In genomic region chr22:40818747-40819662, GRCh38 we compare ENCODE assay signal across 8 cellular contexts. TPM values are rescaled to one million over a fixed set of nuclear protein-coding genes. Genes with fewer than 3 reads are reported as not detected.
DNase-seq lines count a peak whose midpoint lies in the region.

Gene SLC25A17, minus strand, starts transcription at chr22:40819346. Its CDS starts 98 bp downstream, at chr22:40819248.

- no peaks in the 10 kb centered on the region for H3K27me3 ChIP-seq in H7 (ENCODE audit: control insufficient read depth, insufficient read depth, low read length)

- no peaks in the 10 kb centered on the region; the same call in 1 of the 2 replicates for H3K36me3 ChIP-seq in H7 (replicated peaks; ENCODE audit: control insufficient read depth, insufficient read depth, low read length)

- H3K4me3 ChIP-seq in H7 (ENCODE audit: insufficient read depth, low read depth, low read length), result peak within 1 kb of the TSS; percentile 88

- H3K27ac ChIP-seq in substantia nigra (ENCODE audit: low read depth, low read length, poor library complexity, severe bottlenecking), result peak within 1 kb of the TSS; percentile 79

- DNase-seq in Daoy (ENCODE audit: low read depth) (peak; percentile 91), H7 (peak; percentile 97), MV-4-11 (lab: John Stamatoyannopoulos, UW) (peak; percentile 76), SK-N-DZ (ENCODE audit: low spot score) (peak; percentile 85), globus pallidus (ENCODE audit: low spot score) (peak; percentile 84), nucleus accumbens (lab: John Stamatoyannopoulos, UW) (peak in 55 of 56 donors; percentile 52 to 94 (median 85)), substantia nigra (lab: John Stamatoyannopoulos, UW) (peak; percentile 44 to 93 (median 84))
- DNase-seq in activated naive CD4-positive, alpha-beta T cell treated with Interleukin-2 at 50 U/mL for 16 hours, result peak; percentile 90

RNA-seq across cellular contexts. Expression of gene SLC25A17, which starts in this region (rescaled TPM):
- total RNA-seq in Daoy (2014; rRNA removed; shearing (Covaris generic)), result 37.1 and 39.6 TPM in 2 replicates
- 35.0 and 37.8 TPM in 2 replicates for total RNA-seq in H7 (2014; rRNA removed; shearing (Covaris generic))
- polyA plus RNA-seq in SK-N-DZ (2014; cell fraction: cytosol; rRNA removed), result 48.7 and 54.5 TPM in 2 replicates
- 37.8 and 42.0 TPM in 2 replicates for polyA plus RNA-seq in SK-N-DZ (2014; cell fraction: nucleus; rRNA removed)

Comparison
In these comparisons a context has a peak if more than half of its experiments do, and no peak if none do; other contexts are left out.
1. Peak in every context shown above with its lines: DNase-seq, H3K4me3 ChIP-seq and H3K27ac ChIP-seq.